3 cellular contexts compared by ENCODE assay signal in genomic region chr7:152784987-152785739, GRCh38.
TF ChIP-seq lines count a peak whose summit lies in the region.

No MANE protein-coding gene starts in this region.

TF ChIP-seq in A549, 52 proteins besides CTCF, POLR2A, EP300 and RAD21:
- peak; percentile 72 for TF ChIP-seq MAFK (IDR thresholded peaks at IDR 0.05; ENCODE audit: partially characterized antibody)

TF ChIP-seq in H1, 55 proteins besides CTCF, POLR2A, EP300 and RAD21:
- 0 out of 2 replicates have a peak, but pooled peaks have one; percentile 8 for TF ChIP-seq MAFK (IDR thresholded peaks at IDR 0.05; ENCODE audit: low read depth, low read length)

TF ChIP-seq in HepG2, 621 proteins besides CTCF, POLR2A, EP300 and RAD21:
- TF ChIP-seq MAFK (conservative IDR thresholded peaks at IDR 0.05 in 1 of 2, IDR thresholded peaks at IDR 0.05 in 1 of 2; ENCODE audit: low read length in 2 of 2) (peak; percentile 56 to 77), MAFF (IDR thresholded peaks at IDR 0.05; ENCODE audit: low read depth, low read length) (peak; percentile 73)
